Comparison of ENCODE assay signal across 14 cellular contexts in genomic region chr7:833601-834258, GRCh38. TPM values are rescaled to one million over a fixed set of nuclear protein-coding genes. Genes with fewer than 3 reads are reported as not detected.
A peak's percentile ranks its signal among the peaks of the same experiment; 100 is the strongest.
DNase-seq lines count a peak whose midpoint lies in the region; ATAC-seq and TF ChIP-seq lines count a peak whose summit lies in the region.
"Had no signal": no experiment of that assay in that cellular context is flagged by ENCODE, and none has a peak within 500 bp of the region (broad histone marks: within the 10 kb centered on the region; RNA-seq: fewer than 3 reads in every experiment).

No MANE protein-coding gene starts in this region.

- TF ChIP-seq CTCF in RWPE2 (IDR thresholded peaks at IDR 0.05; ENCODE audit: poor library complexity, severe bottlenecking): no peak
- TF ChIP-seq CTCF in esophagus squamous epithelium (IDR thresholded peaks at IDR 0.05): no peak
- TF ChIP-seq CTCF in psoas muscle (IDR thresholded peaks at IDR 0.05): no peak

- H3K4me3 Mint-ChIP-seq in CD4-positive, CD25-positive, alpha-beta regulatory T cell: no peak overlapping the region

- TF ChIP-seq POLR2A in esophagus squamous epithelium (IDR thresholded peaks at IDR 0.05): no peak

- intact Hi-C loops in esophagus squamous epithelium (cut with DNase I) (no loop called here), psoas muscle (cut with DNase I) (no loop called here)

- peak overlapping the region; percentile 81 for H3K27ac ChIP-seq in CD4-positive, CD25-positive, alpha-beta regulatory T cell (ENCODE audit: insufficient read depth, low read length, poor library complexity, severe bottlenecking)
- H3K27ac ChIP-seq in RWPE2 (ENCODE audit: poor library complexity, severe bottlenecking): peak overlapping the region; percentile 98
- H3K27ac ChIP-seq in esophagus squamous epithelium: peak overlapping the region; percentile 31 to 96 (median 86)
- H3K27ac ChIP-seq in psoas muscle: peak overlapping the region; percentile 96

- POLR2A ChIA-PET in HEK293T (lab: Yijun Ruan, JAX): no interaction called here

- no peaks in the 10 kb centered on the region for H3K27me3 Mint-ChIP-seq in CD4-positive, CD25-positive, alpha-beta regulatory T cell

- H3K36me3 Mint-ChIP-seq in CD4-positive, CD25-positive, alpha-beta regulatory T cell: peaks cover 18% of the 10 kb centered on the region

- H3K36me3 ChIP-seq in CD4-positive, CD25-positive, alpha-beta regulatory T cell (ENCODE audit: control insufficient read depth, insufficient read depth, low read length): peaks cover 18% of the 10 kb centered on the region
- H3K36me3 ChIP-seq in RWPE2 (ENCODE audit: low read depth) (peaks cover 41% of the 10 kb centered on the region), esophagus squamous epithelium (peaks cover 0 to 33% (median 0%) of the 10 kb centered on the region in 3 donors), psoas muscle (ENCODE audit: insufficient read depth in 1 of 2, low read depth in 1 of 2) (peaks cover 0 to 15% of the 10 kb centered on the region in 2 donors)

- no peak for ATAC-seq in CD4-positive, CD25-positive, alpha-beta regulatory T cell (ENCODE audit: low read depth in 2 of 2)
- no peak for ATAC-seq in RWPE2 (ENCODE audit: low read depth)
- no peak for ATAC-seq in psoas muscle

- peaks cover 17 to 73% (median 46%) of the 10 kb centered on the region in 4 donors for H3K4me1 Mint-ChIP-seq in CD4-positive, CD25-positive, alpha-beta regulatory T cell

- no peak for DNase-seq in CD4-positive, CD25-positive, alpha-beta regulatory T cell
- DNase-seq in RWPE2 (ENCODE audit: low spot score) (peak; percentile 12), esophagus squamous epithelium (lab: John Stamatoyannopoulos, UW) (no peak), psoas muscle (no peak), HUDEP-2 (lab: John Stamatoyannopoulos, UW; ENCODE audit: unreplicated experiment in 76 of 76) (no peak), NCI-H526 treated with DMSO at 0.1 percent for 48 hours (lab: John Stamatoyannopoulos, UW) (no peak), HEK293T (ENCODE audit: extremely low spot score) (no peak), NCI-H2171 (lab: John Stamatoyannopoulos, UW) (no peak)
- DNase-seq: C1 segment of cervical spinal cord; effector CD4-positive, alpha-beta T cell; NCI-H226; RPMI8226; stimulated activated naive CD4-positive, alpha-beta T cell treated with Interleukin-2 at 50 U/mL for 16 hours; WERI-Rb-1 had no signal

- 60 to 70% methylated on average over 7 to 8 of the region's 8 CpGs for WGBS in esophagus squamous epithelium, 2 donors
- WGBS in psoas muscle, 3 donors: 71 to 92% (median 78%) methylated on average over 8 of the region's 8 CpGs

- H3K9me3 ChIP-seq in CD4-positive, CD25-positive, alpha-beta regulatory T cell (ENCODE audit: control insufficient read depth in 2 of 2, low read length in 2 of 2): no peaks in the 10 kb centered on the region
- H3K9me3 ChIP-seq in RWPE2 (ENCODE audit: severe bottlenecking) (no peaks in the 10 kb centered on the region), esophagus squamous epithelium (no peaks in the 10 kb centered on the region), psoas muscle (no peaks in the 10 kb centered on the region)

- H3K9me3 Mint-ChIP-seq in CD4-positive, CD25-positive, alpha-beta regulatory T cell: peaks cover 0 to 2% (median 0%) of the 10 kb centered on the region in 7 donors

- peak overlapping the region in 1 of 3 donors; percentile 62 for H3K27ac Mint-ChIP-seq in CD4-positive, CD25-positive, alpha-beta regulatory T cell

- H3K4me3 ChIP-seq in CD4-positive, CD25-positive, alpha-beta regulatory T cell (ENCODE audit: low read depth, low read length): no peak overlapping the region
- no peak overlapping the region for H3K4me3 ChIP-seq in RWPE2 (ENCODE audit: severe bottlenecking)
- H3K4me3 ChIP-seq in esophagus squamous epithelium: no peak overlapping the region
- H3K4me3 ChIP-seq in psoas muscle: no peak overlapping the region

- H3K27me3 ChIP-seq in CD4-positive, CD25-positive, alpha-beta regulatory T cell (ENCODE audit: control insufficient read depth, insufficient read depth, low read length): no peaks in the 10 kb centered on the region
- no peaks in the 10 kb centered on the region for H3K27me3 ChIP-seq in RWPE2 (ENCODE audit: insufficient read depth, poor library complexity, severe bottlenecking)
- H3K27me3 ChIP-seq in esophagus squamous epithelium: no peaks in the 10 kb centered on the region
- no peaks in the 10 kb centered on the region for H3K27me3 ChIP-seq in psoas muscle (ENCODE audit: insufficient read depth in 3 of 3, low read length in 2 of 3)

- peaks cover 29% of the 10 kb centered on the region for H3K4me1 ChIP-seq in CD4-positive, CD25-positive, alpha-beta regulatory T cell (ENCODE audit: control insufficient read depth, insufficient read depth, low read length, poor library complexity, severe bottlenecking)
- H3K4me1 ChIP-seq in RWPE2 (ENCODE audit: insufficient read depth, poor library complexity, severe bottlenecking): peaks cover 59% of the 10 kb centered on the region
- H3K4me1 ChIP-seq in esophagus squamous epithelium: peaks cover 43 to 98% (median 67%) of the 10 kb centered on the region in 3 donors
- peaks cover 92% of the 10 kb centered on the region for H3K4me1 ChIP-seq in psoas muscle

- CTCF ChIA-PET in HEK293T (lab: Yijun Ruan, JAX): interaction anchor here (0.6 to 2.6 kb wide), 2 partner anchors 39 to 161 kb away, joined by 4 to 11 read pairs; no protein-coding TSS in a partner anchor

TF ChIP-seq in HEK293T, 16 proteins besides CTCF, POLR2A, EP300 and RAD21:
- TF ChIP-seq NFRKB (IDR thresholded peaks at IDR 0.05) (no peak), BHLHE40 (IDR thresholded peaks at IDR 0.05; ENCODE audit: borderline replicate concordance) (no peak), FOXA1 (IDR thresholded peaks at IDR 0.05) (no peak), SP1 (IDR thresholded peaks at IDR 0.05) (no peak), CTBP1 (IDR thresholded peaks at IDR 0.05; ENCODE audit: borderline replicate concordance) (no peak), PKNOX1 (IDR thresholded peaks at IDR 0.05) (no peak), ZNF384 (IDR thresholded peaks at IDR 0.05) (no peak), HDGF (IDR thresholded peaks at IDR 0.05; ENCODE audit: borderline replicate concordance) (no peak), TARDBP (IDR thresholded peaks at IDR 0.05) (no peak), LEF1 (IDR thresholded peaks at IDR 0.05; ENCODE audit: borderline replicate concordance) (no peak), ARNT (IDR thresholded peaks at IDR 0.05) (no peak), SUZ12 (IDR thresholded peaks at IDR 0.05) (no peak), ELF4 (IDR thresholded peaks at IDR 0.05) (no peak), FOXK2 (IDR thresholded peaks at IDR 0.05) (no peak), L3MBTL2 (conservative IDR thresholded peaks at IDR 0.05) (no peak), FOXM1 (IDR thresholded peaks at IDR 0.05; ENCODE audit: borderline replicate concordance) (no peak)

RNA-seq across cellular contexts. Expression of gene SUN1, which starts 1.5 kb away (rescaled TPM):
- 90.0 TPM for total RNA-seq in CD4-positive, CD25-positive, alpha-beta regulatory T cell
- polyA plus RNA-seq in CD4-positive, CD25-positive, alpha-beta regulatory T cell: 10 to 100 TPM; 46.8 to 56.1 (median 53.7) TPM
- total RNA-seq in esophagus squamous epithelium (100 to 1,000 TPM in 3 of 4 donors, 10 to 100 TPM in 1; 78.0 to 113 (median 105) TPM), psoas muscle (100 to 1,000 TPM; 125 to 144 (median 137) TPM)
- 100 to 1,000 TPM in 1 of 3 donors, 10 to 100 TPM in 2; 52.5 to 159 (median 64.6) TPM for polyA plus RNA-seq in psoas muscle

RNA-seq across cellular contexts. Expression of gene GET4, which starts 42.6 kb away (rescaled TPM):
- total RNA-seq in CD4-positive, CD25-positive, alpha-beta regulatory T cell: 67.8 TPM
- 10 to 100 TPM; 23.9 to 30.8 (median 28.4) TPM for polyA plus RNA-seq in CD4-positive, CD25-positive, alpha-beta regulatory T cell
- 10 to 100 TPM; 22.3 to 29.6 (median 27.8) TPM for total RNA-seq in esophagus squamous epithelium
- total RNA-seq in psoas muscle: 10 to 100 TPM; 27.3 to 42.3 (median 29.1) TPM
- 10 to 100 TPM; 36.8 to 51.1 (median 48.3) TPM for polyA plus RNA-seq in psoas muscle
